ENCODE assay signal across 22 cellular contexts in the genomic region with DNA sequence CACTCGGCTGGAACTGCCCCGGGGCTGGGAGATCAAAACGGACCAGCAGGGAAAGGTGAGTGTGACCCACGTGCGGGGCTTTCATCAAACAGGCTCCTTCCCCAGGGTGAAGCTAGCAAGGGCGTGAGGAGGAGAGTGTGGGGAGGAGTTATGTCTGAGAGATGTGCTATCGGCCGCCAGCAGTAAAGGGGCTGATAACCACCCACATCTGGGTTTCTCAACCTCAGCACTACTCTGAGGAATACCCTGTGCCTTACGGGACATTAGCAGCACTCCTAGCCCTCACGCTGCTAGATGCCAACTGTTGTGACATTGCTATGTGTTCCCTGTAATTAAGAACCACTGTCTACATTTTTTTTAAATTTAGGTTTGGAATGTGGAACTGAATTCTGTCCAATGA.
"Had no signal": no experiment of that assay in that cellular context is flagged by ENCODE, and none has a peak within 500 bp of the region (broad histone marks: within the 10 kb centered on the region; RNA-seq: fewer than 3 reads in every experiment).

No MANE protein-coding gene starts in this region.

- H3K27ac ChIP-seq: coronary artery, esophagus squamous epithelium, foreskin keratinocyte, ovary, prostate gland, right atrium auricular region, thyroid gland had no signal

- H3K4me3 ChIP-seq: coronary artery, esophagus squamous epithelium, ovary, prostate gland, right atrium auricular region, thyroid gland had no signal

- DNase-seq: activated CD4-positive, alpha-beta T cell treated with anti-CD3 and anti-CD28 coated beads for 4 hours; activated CD4-positive, alpha-beta T cell treated with anti-CD3 and anti-CD28 coated beads, Interleukin-2, amount 50 U/mL, for 48 hours; activated CD4-positive, CD25-positive, alpha-beta regulatory T cell; activated CD8-positive, alpha-beta memory T cell treated with anti-CD3 and anti-CD28 coated beads, Interleukin-2, amount 50 U/mL, for 48 hours; activated naive CD4-positive, alpha-beta T cell treated with anti-CD3 and anti-CD28 coated beads for 36 hours; activated naive CD8-positive, alpha-beta T cell treated with anti-CD3 and anti-CD28 coated beads, Interleukin-2, amount 10 ng/mL, durations not matched to agents 7 days and 5 days; activated T-cell treated with anti-CD3 and anti-CD28 coated beads, Interleukin-2, amount 50 U/mL, for 48 hours; amygdala; cerebellar nuclear complex; esophagus squamous epithelium; foreskin keratinocyte; midbrain; ovary; stimulated activated CD4-positive, alpha-beta T cell treated with anti-CD3 and anti-CD28 coated beads, Interleukin-12 subunit alpha, Interleukin-12 subunit beta, amount 100 ng/mL, for 4 hours; substantia nigra; T-helper 17 cell; thyroid gland had no signal

- ATAC-seq: foreskin keratinocyte; left lobe of liver; natural killer cell treated with Interleukin-12 subunit alpha and Interleukin-12 subunit beta and Interleukin-15 and Interleukin-18, amount 100 ng/mL, for 72 hours; T-helper 17 cell had no signal

- H3K9me3 ChIP-seq: esophagus squamous epithelium, ovary, prostate gland, right atrium auricular region, thyroid gland had no signal

- H3K27me3 ChIP-seq: esophagus squamous epithelium, foreskin keratinocyte, ovary, right atrium auricular region, thyroid gland had no signal

- H3K36me3 ChIP-seq: esophagus squamous epithelium, ovary, prostate gland, right atrium auricular region, thyroid gland had no signal

- H3K4me1 ChIP-seq: prostate gland, right atrium auricular region, thyroid gland had no signal
